In the genomic region with DNA sequence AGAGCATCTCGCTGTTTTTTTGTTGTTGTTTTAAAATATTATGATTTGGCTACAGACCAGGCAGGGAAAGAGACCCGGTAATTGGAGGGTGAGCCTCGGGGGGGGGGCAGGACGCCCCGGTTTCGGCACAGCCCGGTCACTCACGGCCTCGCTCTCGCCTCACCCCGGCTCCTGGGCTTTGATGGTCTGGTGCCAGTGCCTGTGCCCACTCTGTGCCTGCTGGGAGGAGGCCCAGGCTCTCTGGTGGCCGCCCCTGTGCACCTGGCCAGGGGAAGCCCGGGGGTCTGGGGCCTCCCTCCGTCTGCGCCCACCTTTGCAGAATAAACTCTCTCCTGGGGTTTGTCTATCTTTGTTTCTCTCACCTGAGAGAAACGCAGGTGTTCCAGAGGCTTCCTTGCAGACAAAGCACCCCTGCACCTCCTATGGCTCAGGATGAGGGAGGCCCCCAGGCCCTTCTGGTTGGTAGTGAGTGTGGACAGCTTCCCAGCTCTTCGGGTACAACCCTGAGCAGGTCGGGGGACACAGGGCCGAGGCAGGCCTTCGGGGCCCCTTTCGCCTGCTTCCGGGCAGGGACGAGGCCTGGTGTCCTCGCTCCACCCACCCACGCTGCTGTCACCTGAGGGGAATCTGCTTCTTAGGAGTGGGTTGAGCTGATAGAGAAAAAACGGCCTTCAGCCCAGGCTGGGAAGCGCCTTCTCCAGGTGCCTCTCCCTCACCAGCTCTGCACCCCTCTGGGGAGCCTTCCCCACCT, we compare ENCODE assay signal across 18 cellular contexts.
"Had no signal": no experiment of that assay in that cellular context is flagged by ENCODE, and none has a peak within 500 bp of the region (broad histone marks: within the 10 kb centered on the region; RNA-seq: fewer than 3 reads in every experiment).

No MANE protein-coding gene starts in this region.

- H3K27me3 Mint-ChIP-seq: activated naive CD4-positive, alpha-beta T cell treated with anti-CD3 and anti-CD28 coated beads, Interleukin-2, amount 10 ng/mL, durations not matched to agents 7 days and 5 days; effector memory CD8-positive, alpha-beta T cell; naive B cell; stimulated activated naive B cell treated with anti-CD40 and anti-IgM and Interleukin-4, amounts not matched to agents 10 μg/mL and 1 μg/mL and 100 μg/mL, for 72 hours had no signal

- H3K4me1 ChIP-seq: ascending aorta, uterus had no signal

- H3K4me3 ChIP-seq: ascending aorta, tibial artery, uterus had no signal

- H3K4me3 Mint-ChIP-seq: activated naive CD4-positive, alpha-beta T cell treated with anti-CD3 and anti-CD28 coated beads, Interleukin-2, amount 10 ng/mL, durations not matched to agents 7 days and 5 days; dendritic cell treated with granulocyte-macrophage colony-stimulating factor and Interleukin-4, amounts not matched to agents 40 ng/mL and 50 ng/mL, for 4 days; effector memory CD8-positive, alpha-beta T cell; stimulated activated naive B cell treated with anti-CD40 and anti-IgM and Interleukin-4, amounts not matched to agents 10 μg/mL and 1 μg/mL and 100 μg/mL, for 72 hours; T-helper 2 cell treated with Interferon-gamma antibody and Interleukin-4, amounts not matched to agents 5 μg/mL and 100 μg/mL, for 36 hours had no signal

- H3K36me3 ChIP-seq: uterus had no signal

- H3K27ac ChIP-seq: ascending aorta, neutrophil, tibial artery, uterus had no signal

- H3K27ac Mint-ChIP-seq: activated naive CD4-positive, alpha-beta T cell treated with anti-CD3 and anti-CD28 coated beads, Interleukin-2, amount 10 ng/mL, durations not matched to agents 7 days and 5 days; activated T-helper 2 cell treated with anti-CD3 and anti-CD28 coated beads, Interferon-gamma antibody, Interleukin-2, Interleukin-4, amounts not matched to agents 10 μg/mL and 5 μg/mL and 100 μg/mL, durations not matched to agents 14 hours and 24 hours and 36 hours; dendritic cell treated with granulocyte-macrophage colony-stimulating factor and Interleukin-4, amounts not matched to agents 40 ng/mL and 50 ng/mL, for 4 days; stimulated activated naive B cell treated with anti-CD40 and anti-IgM and Interleukin-4, amounts not matched to agents 10 μg/mL and 1 μg/mL and 100 μg/mL, for 72 hours; T-helper 2 cell treated with Interferon-gamma antibody and Interleukin-4, amounts not matched to agents 5 μg/mL and 100 μg/mL, for 36 hours had no signal

- H3K9me3 ChIP-seq: ascending aorta, neutrophil, tibial artery, uterus had no signal

- ATAC-seq: effector memory CD8-positive, alpha-beta T cell; left lobe of liver; stimulated activated naive B cell treated with anti-CD40 and anti-IgM and Interleukin-4, amounts not matched to agents 10 μg/mL and 1 μg/mL and 100 μg/mL, for 72 hours had no signal

- H3K4me1 Mint-ChIP-seq: activated naive CD4-positive, alpha-beta T cell treated with anti-CD3 and anti-CD28 coated beads, Interleukin-2, amount 10 ng/mL, durations not matched to agents 7 days and 5 days had no signal

- DNase-seq: activated CD4-positive, alpha-beta T cell treated with anti-CD3 and anti-CD28 coated beads, Interleukin-2, amount 50 U/mL, for 1 hour; activated CD4-positive, CD25-positive, alpha-beta regulatory T cell; activated naive CD4-positive, alpha-beta T cell treated with anti-CD3 and anti-CD28 coated beads, Interleukin-2, amount 10 ng/mL, durations not matched to agents 7 days and 5 days; effector memory CD8-positive, alpha-beta T cell; erythroblast; naive B cell; retina; stimulated activated CD4-positive, alpha-beta T cell treated with anti-CD3 and anti-CD28 coated beads, Interleukin-15, amount 100 ng/mL, for 24 hours; stimulated activated CD4-positive, alpha-beta T cell treated with anti-CD3 and anti-CD28 coated beads, Interleukin-4, amount 100 ng/mL, for 1 hour; stimulated activated naive B cell treated with anti-CD40 and anti-IgM and Interleukin-4, amounts not matched to agents 10 μg/mL and 1 μg/mL and 100 μg/mL, for 72 hours had no signal

- H3K9me3 Mint-ChIP-seq: activated naive CD4-positive, alpha-beta T cell treated with anti-CD3 and anti-CD28 coated beads, Interleukin-2, amount 10 ng/mL, durations not matched to agents 7 days and 5 days; activated T-helper 2 cell treated with anti-CD3 and anti-CD28 coated beads, Interferon-gamma antibody, Interleukin-2, Interleukin-4, amounts not matched to agents 10 μg/mL and 5 μg/mL and 100 μg/mL, durations not matched to agents 14 hours and 24 hours and 36 hours; effector memory CD8-positive, alpha-beta T cell; naive B cell; stimulated activated naive B cell treated with anti-CD40 and anti-IgM and Interleukin-4, amounts not matched to agents 10 μg/mL and 1 μg/mL and 100 μg/mL, for 72 hours; T-helper 2 cell treated with Interferon-gamma antibody and Interleukin-4, amounts not matched to agents 5 μg/mL and 100 μg/mL, for 36 hours had no signal

- H3K27me3 ChIP-seq: ascending aorta, neutrophil, tibial artery, uterus had no signal
